ENCODE assay signal across 10 cellular contexts in genomic region chr1:212288614-212289013, GRCh38. TPM values are rescaled to one million over a fixed set of nuclear protein-coding genes. Genes with fewer than 3 reads are reported as not detected.
DNase-seq lines count a peak whose midpoint lies in the region; ATAC-seq and TF ChIP-seq lines count a peak whose summit lies in the region.
"Had no signal": no experiment of that assay in that cellular context is flagged by ENCODE, and none has a peak within 500 bp of the region (broad histone marks: within the 10 kb centered on the region; RNA-seq: fewer than 3 reads in every experiment).

No MANE protein-coding gene starts in this region.

- H3K79me2 ChIP-seq in mesendoderm (ENCODE audit: control insufficient read depth, insufficient read depth, low read length), result peaks cover 19% of the 10 kb centered on the region

- intact Hi-C loops in activated CD4-positive, alpha-beta memory T cell treated with anti-CD3 and anti-CD28 coated beads for 36 hours (cut with micrococcal nuclease), result loop anchor here (5.0 to 10.0 kb wide), 3 partner anchors 124 to 456 kb away; partner anchors contain the start of gene LPGAT1

- peaks cover 5% of the 10 kb centered on the region for H3K79me1 ChIP-seq in mesendoderm (ENCODE audit: low read length)

- peaks cover 4 to 6% of the 10 kb centered on the region in 2 donors for H3K36me3 Mint-ChIP-seq in activated T-cell treated with anti-CD3 and anti-CD28 coated beads, Interleukin-2, amount 50 U/mL, for 72 hours (ENCODE audit: insufficient read depth in 2 of 2)
- H3K36me3 Mint-ChIP-seq in activated CD4-positive, alpha-beta memory T cell treated with anti-CD3 and anti-CD28 coated beads for 36 hours, result peaks cover 7% of the 10 kb centered on the region

- H3K27ac ChIP-seq in thoracic aorta (peak overlapping the region in 1 of 2 donors; percentile 53), mesendoderm (ENCODE audit: low read depth, low read length) (no peak overlapping the region)

- no peak overlapping the region for H2AK5ac ChIP-seq in mesendoderm (ENCODE audit: low read length)

- H3K9me3 ChIP-seq in thoracic aorta, result no peaks in the 10 kb centered on the region

- H3K27me3 Mint-ChIP-seq in activated T-cell treated with anti-CD3 and anti-CD28 coated beads, Interleukin-2, amount 50 U/mL, for 72 hours (ENCODE audit: low read depth), result no peaks in the 10 kb centered on the region
- no peaks in the 10 kb centered on the region for H3K27me3 Mint-ChIP-seq in activated CD4-positive, alpha-beta memory T cell treated with anti-CD3 and anti-CD28 coated beads for 36 hours

- no peak overlapping the region for H3K23ac ChIP-seq in mesendoderm (ENCODE audit: low read length)

- H3K9ac ChIP-seq in mesendoderm (ENCODE audit: low read length), result no peak overlapping the region

- POLR2A ChIA-PET in activated CD4-positive, alpha-beta memory T cell treated with anti-CD3 and anti-CD28 coated beads for 36 hours (lab: Charles Lee), result no interaction called here

- DNase-seq in activated T-cell treated with anti-CD3 and anti-CD28 coated beads, Interleukin-2, amount 50 U/mL, for 72 hours, result no peak
- no peak for DNase-seq in activated T-cell treated with anti-CD3 and anti-CD28 coated beads, Interleukin-2, amount 50 U/mL, for 1 hour
- no peak for DNase-seq in activated CD4-positive, alpha-beta memory T cell treated with anti-CD3 and anti-CD28 coated beads for 36 hours
- peak; percentile 61 for DNase-seq in glomerular visceral epithelial cell (ENCODE audit: extremely low spot score)
- DNase-seq in thoracic aorta (ENCODE audit: low spot score), result no peak
- no peak for DNase-seq in DMS153 treated with DMSO at 0.1 percent for 48 hours (lab: John Stamatoyannopoulos, UW; ENCODE audit: unreplicated experiment)
- no peak for DNase-seq in mesendoderm
- DNase-seq in NCI-H1436 treated with DMSO at 0.1 percent for 48 hours (lab: John Stamatoyannopoulos, UW), result no peak
- DNase-seq: H7, nephron progenitor cell had no signal

- no peak overlapping the region for H3K4me2 ChIP-seq in mesendoderm (ENCODE audit: low read length)

- no peak for ATAC-seq in activated T-cell treated with anti-CD3 and anti-CD28 coated beads, Interleukin-2, amount 50 U/mL, for 72 hours (replicated peaks in 1 of 2)
- no peak for ATAC-seq in thoracic aorta (ENCODE audit: insufficient number of reproducible peaks, low FRiP score, low read depth)

- no peak overlapping the region for H3K56ac ChIP-seq in mesendoderm (ENCODE audit: low read length)

- no peak overlapping the region for H2BK15ac ChIP-seq in mesendoderm (replicated peaks; ENCODE audit: low read depth)

- H2BK120ac ChIP-seq in mesendoderm (ENCODE audit: low read depth, low read length), result no peak overlapping the region

- peaks cover 50 to 57% of the 10 kb centered on the region in 2 donors for H3K4me1 ChIP-seq in thoracic aorta (ENCODE audit: control insufficient read depth in 1 of 2, low read depth in 2 of 2)
- H3K4me1 ChIP-seq in mesendoderm (ENCODE audit: control insufficient read depth, low read depth, low read length), result peaks cover 4% of the 10 kb centered on the region

- TF ChIP-seq CTCF in thoracic aorta (IDR thresholded peaks at IDR 0.05), result no peak

- H3K18ac ChIP-seq in mesendoderm (ENCODE audit: low read length), result no peak overlapping the region

- H3K4me3 Mint-ChIP-seq in activated T-cell treated with anti-CD3 and anti-CD28 coated beads, Interleukin-2, amount 50 U/mL, for 72 hours, result peak overlapping the region; percentile 85
- H3K4me3 Mint-ChIP-seq in activated CD4-positive, alpha-beta memory T cell treated with anti-CD3 and anti-CD28 coated beads for 36 hours, result peak overlapping the region; percentile 72

- H2BK5ac ChIP-seq in mesendoderm (ENCODE audit: low read length), result no peak overlapping the region

- CTCF ChIA-PET in activated CD4-positive, alpha-beta memory T cell treated with anti-CD3 and anti-CD28 coated beads for 36 hours (lab: Charles Lee), result interaction anchor here (1.3 to 3.4 kb wide), 2 partner anchors 80 to 254 kb away, joined by 5 to 21 read pairs; partner anchors contain the start of genes DTL and INTS7

- H3K27me3 ChIP-seq in thoracic aorta (replicated peaks; ENCODE audit: insufficient read depth) (no peaks in the 10 kb centered on the region), mesendoderm (ENCODE audit: insufficient read depth, low read length, poor library complexity) (no peaks in the 10 kb centered on the region)

- H3K36me3 ChIP-seq in thoracic aorta, result no peaks in the 10 kb centered on the region
- no peaks in the 10 kb centered on the region for H3K36me3 ChIP-seq in mesendoderm (ENCODE audit: control insufficient read depth, insufficient read depth, low read length)

- H3K4me1 Mint-ChIP-seq in activated T-cell treated with anti-CD3 and anti-CD28 coated beads, Interleukin-2, amount 50 U/mL, for 72 hours (ENCODE audit: low read depth), result peaks cover 69% of the 10 kb centered on the region
- peaks cover 61% of the 10 kb centered on the region for H3K4me1 Mint-ChIP-seq in activated CD4-positive, alpha-beta memory T cell treated with anti-CD3 and anti-CD28 coated beads for 36 hours (ENCODE audit: low read depth)

- no peak overlapping the region for H4K8ac ChIP-seq in mesendoderm (ENCODE audit: low read depth, low read length)

- H4K5ac ChIP-seq in mesendoderm (ENCODE audit: low read length), result no peak overlapping the region

- H3K27ac Mint-ChIP-seq in activated T-cell treated with anti-CD3 and anti-CD28 coated beads, Interleukin-2, amount 50 U/mL, for 72 hours, result peak overlapping the region; percentile 58
- H3K27ac Mint-ChIP-seq in activated CD4-positive, alpha-beta memory T cell treated with anti-CD3 and anti-CD28 coated beads for 36 hours, result no peak overlapping the region
- H3K27ac Mint-ChIP-seq: nephron progenitor cell had no signal

- H3K4ac ChIP-seq in mesendoderm (ENCODE audit: low read depth, low read length), result no peak overlapping the region

- no peaks in the 10 kb centered on the region for H3K9me3 Mint-ChIP-seq in activated T-cell treated with anti-CD3 and anti-CD28 coated beads, Interleukin-2, amount 50 U/mL, for 72 hours
- H3K9me3 Mint-ChIP-seq in activated CD4-positive, alpha-beta memory T cell treated with anti-CD3 and anti-CD28 coated beads for 36 hours, result no peaks in the 10 kb centered on the region
- H3K9me3 Mint-ChIP-seq: nephron progenitor cell had no signal

- H3K4me3 ChIP-seq in thoracic aorta (peak overlapping the region; percentile 86), mesendoderm (ENCODE audit: low read length) (no peak overlapping the region)

RNA-seq across cellular contexts. Expression of gene PPP2R5A, which starts 3.4 kb away (rescaled TPM):
- total RNA-seq in activated T-cell treated with anti-CD3 and anti-CD28 coated beads, Interleukin-2, amount 50 U/mL, for 72 hours, result 10 to 100 TPM; 43.7 to 52.0 TPM
- total RNA-seq in activated CD4-positive, alpha-beta memory T cell treated with anti-CD3 and anti-CD28 coated beads for 36 hours, result 10 to 100 TPM; 38.6 to 40.4 TPM
- 10 to 100 TPM; 46.1 to 50.6 TPM for total RNA-seq in thoracic aorta
- polyA plus RNA-seq in mesendoderm (2013, experiment 1 of 2), result 23.7 TPM
- 23.2 TPM for polyA plus RNA-seq in mesendoderm (2013, experiment 2 of 2)
